ENCODE assay signal across 3 cellular contexts in the genomic region with DNA sequence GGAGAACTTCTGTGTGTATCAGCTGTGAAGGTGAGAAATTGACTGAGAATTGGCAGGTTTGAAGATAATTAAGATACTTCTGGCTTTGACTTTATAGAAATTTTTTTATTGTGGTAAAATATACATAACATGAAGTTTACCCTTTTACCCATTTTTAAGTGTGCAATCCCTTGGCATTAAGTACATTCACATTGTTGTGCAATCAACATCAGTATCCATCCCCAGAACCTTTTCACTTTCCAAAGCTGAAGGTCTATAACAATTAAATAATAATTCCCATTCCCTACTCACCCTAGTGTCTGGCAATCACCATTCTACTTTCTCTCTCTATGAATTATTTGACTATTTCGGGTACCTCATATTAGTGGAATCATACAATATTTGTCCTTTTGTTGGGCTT.
TF ChIP-seq lines count a peak whose summit lies in the region.

No MANE protein-coding gene starts in this region.

TF ChIP-seq in HepG2, 621 proteins besides CTCF, POLR2A, EP300 and RAD21:
- TF ChIP-seq SMAD9 (CRISPR knock-in tag; IDR thresholded peaks at IDR 0.05) (no peak), CEBPB (IDR thresholded peaks at IDR 0.05; ENCODE audit: borderline replicate concordance, low read depth, low read length) (peak; percentile 39; the same call in 1 of the 2 replicates)

TF ChIP-seq in K562, 482 proteins besides CTCF, POLR2A, EP300 and RAD21:
- TF ChIP-seq RB1 (IDR thresholded peaks at IDR 0.05; ENCODE audit: low read depth) (no peak), CEBPB (tag; IDR thresholded peaks at IDR 0.05) (peak; percentile 31; the same call in 1 of the 2 replicates), CEBPG (CRISPR knock-in tag; IDR thresholded peaks at IDR 0.05) (no peak), CEBPG (tag; conservative IDR thresholded peaks at IDR 0.05 in 1 of 2, IDR thresholded peaks at IDR 0.05 in 1 of 2) (peak in 1 of 2 experiments; percentile 70; a peak in 2 of 4 replicates)
- TF ChIP-seq, protein P1, sequence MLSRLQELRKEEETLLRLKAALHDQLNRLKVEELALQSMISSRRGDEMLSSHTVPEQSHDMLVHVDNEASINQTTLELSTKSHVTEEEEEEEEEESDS (CRISPR knock-in tag; IDR thresholded peaks at IDR 0.05): no peak

TF ChIP-seq in neural cell, 6 proteins besides CTCF, POLR2A, EP300 and RAD21:
- TF ChIP-seq POLR2AphosphoS5 (IDR thresholded peaks at IDR 0.05) (no peak), TAF1 (IDR thresholded peaks at IDR 0.05; ENCODE audit: low read depth) (no peak), EZH2 (IDR thresholded peaks at IDR 0.05; ENCODE audit: borderline replicate concordance, insufficient read depth, low read length, poor library complexity, severe bottlenecking) (no peak), MXI1 (conservative IDR thresholded peaks at IDR 0.05; ENCODE audit: poor library complexity, severe bottlenecking) (no peak), SMC3 (conservative IDR thresholded peaks at IDR 0.05; ENCODE audit: poor library complexity) (no peak)
- TF ChIP-seq, protein P2, sequence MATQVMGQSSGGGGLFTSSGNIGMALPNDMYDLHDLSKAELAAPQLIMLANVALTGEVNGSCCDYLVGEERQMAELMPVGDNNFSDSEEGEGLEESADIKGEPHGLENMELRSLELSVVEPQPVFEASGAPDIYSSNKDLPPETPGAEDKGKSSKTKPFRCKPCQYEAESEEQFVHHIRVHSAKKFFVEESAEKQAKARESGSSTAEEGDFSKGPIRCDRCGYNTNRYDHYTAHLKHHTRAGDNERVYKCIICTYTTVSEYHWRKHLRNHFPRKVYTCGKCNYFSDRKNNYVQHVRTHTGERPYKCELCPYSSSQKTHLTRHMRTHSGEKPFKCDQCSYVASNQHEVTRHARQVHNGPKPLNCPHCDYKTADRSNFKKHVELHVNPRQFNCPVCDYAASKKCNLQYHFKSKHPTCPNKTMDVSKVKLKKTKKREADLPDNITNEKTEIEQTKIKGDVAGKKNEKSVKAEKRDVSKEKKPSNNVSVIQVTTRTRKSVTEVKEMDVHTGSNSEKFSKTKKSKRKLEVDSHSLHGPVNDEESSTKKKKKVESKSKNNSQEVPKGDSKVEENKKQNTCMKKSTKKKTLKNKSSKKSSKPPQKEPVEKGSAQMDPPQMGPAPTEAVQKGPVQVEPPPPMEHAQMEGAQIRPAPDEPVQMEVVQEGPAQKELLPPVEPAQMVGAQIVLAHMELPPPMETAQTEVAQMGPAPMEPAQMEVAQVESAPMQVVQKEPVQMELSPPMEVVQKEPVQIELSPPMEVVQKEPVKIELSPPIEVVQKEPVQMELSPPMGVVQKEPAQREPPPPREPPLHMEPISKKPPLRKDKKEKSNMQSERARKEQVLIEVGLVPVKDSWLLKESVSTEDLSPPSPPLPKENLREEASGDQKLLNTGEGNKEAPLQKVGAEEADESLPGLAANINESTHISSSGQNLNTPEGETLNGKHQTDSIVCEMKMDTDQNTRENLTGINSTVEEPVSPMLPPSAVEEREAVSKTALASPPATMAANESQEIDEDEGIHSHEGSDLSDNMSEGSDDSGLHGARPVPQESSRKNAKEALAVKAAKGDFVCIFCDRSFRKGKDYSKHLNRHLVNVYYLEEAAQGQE (IDR thresholded peaks at IDR 0.05; ENCODE audit: borderline replicate concordance): no peak
